Comparison of ENCODE assay signal across 1 cellular context in genomic region chr2:170716851-170717598, GRCh38.
TF ChIP-seq lines count a peak whose summit lies in the region.

No MANE protein-coding gene starts in this region.

TF ChIP-seq in HepG2, 621 proteins besides CTCF, POLR2A, EP300 and RAD21 (continued from another document and continues in another):
- TF ChIP-seq ZNF33A (CRISPR knock-in tag; IDR thresholded peaks at IDR 0.05; ENCODE audit: borderline replicate concordance), result 0 out of 2 replicates have a peak, but pooled peaks have one; percentile 49
- TF ChIP-seq HES4 (CRISPR knock-in tag; IDR thresholded peaks at IDR 0.05; ENCODE audit: borderline replicate concordance), result peak; percentile 83
- 0 out of 2 replicates have a peak, but pooled peaks have one; percentile 50 for TF ChIP-seq JUNB (CRISPR knock-in tag; IDR thresholded peaks at IDR 0.05; ENCODE audit: borderline replicate concordance)
- TF ChIP-seq ZNF235 (CRISPR knock-in tag; IDR thresholded peaks at IDR 0.05; ENCODE audit: borderline replicate concordance), result peak; percentile 37; the same call in 1 of the 2 replicates
- TF ChIP-seq NR2F1 (CRISPR knock-in tag; IDR thresholded peaks at IDR 0.05), result peak in 1 of 2 experiments; percentile 24; a peak in 1 of 4 replicates
- no peak for TF ChIP-seq ZNF549 (CRISPR knock-in tag; IDR thresholded peaks at IDR 0.05)
- 0 out of 2 replicates have a peak, but pooled peaks have one; percentile 17 for TF ChIP-seq TEF (CRISPR knock-in tag; IDR thresholded peaks at IDR 0.05)
- no peak for TF ChIP-seq NFIC (IDR thresholded peaks at IDR 0.05; ENCODE audit: low read length)
- no peak for TF ChIP-seq SNAPC5 (CRISPR knock-in tag; IDR thresholded peaks at IDR 0.05; ENCODE audit: borderline replicate concordance)
- peak; percentile 14; the same call in 1 of the 2 replicates for TF ChIP-seq MLX (CRISPR knock-in tag; IDR thresholded peaks at IDR 0.05)
- no peak for TF ChIP-seq SMYD3 (CRISPR knock-in tag; IDR thresholded peaks at IDR 0.05)
- peak; percentile 47; the same call in 1 of the 2 replicates for TF ChIP-seq SP2 (CRISPR knock-in tag; IDR thresholded peaks at IDR 0.05)
- TF ChIP-seq CCDC6 (CRISPR knock-in tag; IDR thresholded peaks at IDR 0.05), result 0 out of 2 replicates have a peak, but pooled peaks have one; percentile 55
- peak; percentile 87 for TF ChIP-seq ERF (CRISPR knock-in tag; IDR thresholded peaks at IDR 0.05)
- TF ChIP-seq RELA (CRISPR knock-in tag; IDR thresholded peaks at IDR 0.05), result 0 out of 2 replicates have a peak, but pooled peaks have one; percentile 73
- no peak for TF ChIP-seq ZNF510 (CRISPR knock-in tag; IDR thresholded peaks at IDR 0.05; ENCODE audit: low read depth)
- peak; percentile 80; the same call in 1 of the 2 replicates for TF ChIP-seq NFE2L1 (CRISPR knock-in tag; IDR thresholded peaks at IDR 0.05; ENCODE audit: borderline replicate concordance)
- TF ChIP-seq, protein P1, sequence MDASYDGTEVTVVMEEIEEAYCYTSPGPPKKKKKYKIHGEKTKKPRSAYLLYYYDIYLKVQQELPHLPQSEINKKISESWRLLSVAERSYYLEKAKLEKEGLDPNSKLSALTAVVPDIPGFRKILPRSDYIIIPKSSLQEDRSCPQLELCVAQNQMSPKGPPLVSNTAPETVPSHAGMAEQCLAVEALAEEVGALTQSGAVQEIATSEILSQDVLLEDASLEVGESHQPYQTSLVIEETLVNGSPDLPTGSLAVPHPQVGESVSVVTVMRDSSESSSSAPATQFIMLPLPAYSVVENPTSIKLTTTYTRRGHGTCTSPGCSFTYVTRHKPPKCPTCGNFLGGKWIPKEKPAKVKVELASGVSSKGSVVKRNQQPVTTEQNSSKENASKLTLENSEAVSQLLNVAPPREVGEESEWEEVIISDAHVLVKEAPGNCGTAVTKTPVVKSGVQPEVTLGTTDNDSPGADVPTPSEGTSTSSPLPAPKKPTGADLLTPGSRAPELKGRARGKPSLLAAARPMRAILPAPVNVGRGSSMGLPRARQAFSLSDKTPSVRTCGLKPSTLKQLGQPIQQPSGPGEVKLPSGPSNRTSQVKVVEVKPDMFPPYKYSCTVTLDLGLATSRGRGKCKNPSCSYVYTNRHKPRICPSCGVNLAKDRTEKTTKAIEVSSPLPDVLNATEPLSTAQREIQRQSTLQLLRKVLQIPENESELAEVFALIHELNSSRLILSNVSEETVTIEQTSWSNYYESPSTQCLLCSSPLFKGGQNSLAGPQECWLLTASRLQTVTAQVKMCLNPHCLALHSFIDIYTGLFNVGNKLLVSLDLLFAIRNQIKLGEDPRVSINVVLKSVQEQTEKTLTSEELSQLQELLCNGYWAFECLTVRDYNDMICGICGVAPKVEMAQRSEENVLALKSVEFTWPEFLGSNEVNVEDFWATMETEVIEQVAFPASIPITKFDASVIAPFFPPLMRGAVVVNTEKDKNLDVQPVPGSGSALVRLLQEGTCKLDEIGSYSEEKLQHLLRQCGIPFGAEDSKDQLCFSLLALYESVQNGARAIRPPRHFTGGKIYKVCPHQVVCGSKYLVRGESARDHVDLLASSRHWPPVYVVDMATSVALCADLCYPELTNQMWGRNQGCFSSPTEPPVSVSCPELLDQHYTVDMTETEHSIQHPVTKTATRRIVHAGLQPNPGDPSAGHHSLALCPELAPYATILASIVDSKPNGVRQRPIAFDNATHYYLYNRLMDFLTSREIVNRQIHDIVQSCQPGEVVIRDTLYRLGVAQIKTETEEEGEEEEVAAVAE (CRISPR knock-in tag; IDR thresholded peaks at IDR 0.05; ENCODE audit: borderline replicate concordance), result no peak
- TF ChIP-seq, protein P2, sequence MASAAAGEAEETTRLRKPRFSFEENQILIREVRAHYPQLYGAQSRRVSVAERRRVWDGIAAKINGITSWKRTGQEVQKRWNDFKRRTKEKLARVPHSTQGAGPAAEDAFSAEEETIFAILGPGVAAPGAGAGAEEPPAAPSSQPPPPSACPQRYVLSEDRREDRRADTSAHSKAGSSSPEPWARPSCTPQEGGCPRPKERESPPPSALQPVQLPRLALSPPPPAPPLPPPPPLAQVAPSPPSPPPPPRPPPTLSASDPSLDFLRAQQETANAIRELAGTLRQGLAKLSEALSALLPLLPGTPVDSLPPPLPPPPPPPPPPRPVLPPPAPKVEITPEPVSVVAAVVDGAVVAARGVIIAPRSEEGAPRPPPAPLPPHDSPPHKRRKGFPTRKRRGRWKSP (CRISPR knock-in tag; IDR thresholded peaks at IDR 0.05), result no peak; the same call in 1 of the 2 replicates
- TF ChIP-seq ZNF800 (CRISPR knock-in tag; IDR thresholded peaks at IDR 0.05), result peak; percentile 44
- peak; percentile 82; the same call in 1 of the 2 replicates for TF ChIP-seq NFATC3 (CRISPR knock-in tag; IDR thresholded peaks at IDR 0.05)
- TF ChIP-seq, protein P3, sequence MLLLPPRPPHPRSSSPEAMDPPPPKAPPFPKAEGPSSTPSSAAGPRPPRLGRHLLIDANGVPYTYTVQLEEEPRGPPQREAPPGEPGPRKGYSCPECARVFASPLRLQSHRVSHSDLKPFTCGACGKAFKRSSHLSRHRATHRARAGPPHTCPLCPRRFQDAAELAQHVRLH (CRISPR knock-in tag; IDR thresholded peaks at IDR 0.05; ENCODE audit: borderline replicate concordance, low read depth), result peak; percentile 53; the same call in 1 of the 2 replicates
- TF ChIP-seq HOXA5 (CRISPR knock-in tag; IDR thresholded peaks at IDR 0.05), result no peak; the same call in 1 of the 2 replicates
- peak; percentile 91 for TF ChIP-seq XRCC5 (optimal IDR thresholded peaks at IDR 0.05; ENCODE audit: low read length)
- peak; percentile 75 for TF ChIP-seq MED8 (CRISPR knock-in tag; IDR thresholded peaks at IDR 0.05; ENCODE audit: insufficient replicate concordance)
- no peak for TF ChIP-seq ZNF644 (CRISPR knock-in tag; IDR thresholded peaks at IDR 0.05; ENCODE audit: low read depth)
- TF ChIP-seq BHLHE40 (IDR thresholded peaks at IDR 0.05; ENCODE audit: low read length), result peak; percentile 94
- TF ChIP-seq, protein P4, sequence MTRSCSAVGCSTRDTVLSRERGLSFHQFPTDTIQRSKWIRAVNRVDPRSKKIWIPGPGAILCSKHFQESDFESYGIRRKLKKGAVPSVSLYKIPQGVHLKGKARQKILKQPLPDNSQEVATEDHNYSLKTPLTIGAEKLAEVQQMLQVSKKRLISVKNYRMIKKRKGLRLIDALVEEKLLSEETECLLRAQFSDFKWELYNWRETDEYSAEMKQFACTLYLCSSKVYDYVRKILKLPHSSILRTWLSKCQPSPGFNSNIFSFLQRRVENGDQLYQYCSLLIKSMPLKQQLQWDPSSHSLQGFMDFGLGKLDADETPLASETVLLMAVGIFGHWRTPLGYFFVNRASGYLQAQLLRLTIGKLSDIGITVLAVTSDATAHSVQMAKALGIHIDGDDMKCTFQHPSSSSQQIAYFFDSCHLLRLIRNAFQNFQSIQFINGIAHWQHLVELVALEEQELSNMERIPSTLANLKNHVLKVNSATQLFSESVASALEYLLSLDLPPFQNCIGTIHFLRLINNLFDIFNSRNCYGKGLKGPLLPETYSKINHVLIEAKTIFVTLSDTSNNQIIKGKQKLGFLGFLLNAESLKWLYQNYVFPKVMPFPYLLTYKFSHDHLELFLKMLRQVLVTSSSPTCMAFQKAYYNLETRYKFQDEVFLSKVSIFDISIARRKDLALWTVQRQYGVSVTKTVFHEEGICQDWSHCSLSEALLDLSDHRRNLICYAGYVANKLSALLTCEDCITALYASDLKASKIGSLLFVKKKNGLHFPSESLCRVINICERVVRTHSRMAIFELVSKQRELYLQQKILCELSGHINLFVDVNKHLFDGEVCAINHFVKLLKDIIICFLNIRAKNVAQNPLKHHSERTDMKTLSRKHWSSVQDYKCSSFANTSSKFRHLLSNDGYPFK (CRISPR knock-in tag; IDR thresholded peaks at IDR 0.05; ENCODE audit: borderline replicate concordance), result peak; percentile 75
- no peak; the same call in 1 of the 2 replicates for TF ChIP-seq ELF1 (CRISPR knock-in tag; IDR thresholded peaks at IDR 0.05)
- no peak for TF ChIP-seq ATF1 (CRISPR knock-in tag; IDR thresholded peaks at IDR 0.05)
- TF ChIP-seq KLF9 (CRISPR knock-in tag; IDR thresholded peaks at IDR 0.05; ENCODE audit: low read depth), result no peak; the same call in 1 of the 2 replicates
- no peak for TF ChIP-seq ZNF569 (CRISPR knock-in tag; IDR thresholded peaks at IDR 0.05; ENCODE audit: borderline replicate concordance)
- no peak for TF ChIP-seq ZFP1 (CRISPR knock-in tag; IDR thresholded peaks at IDR 0.05)
- TF ChIP-seq SP140L (CRISPR knock-in tag; IDR thresholded peaks at IDR 0.05; ENCODE audit: borderline replicate concordance), result 0 out of 2 replicates have a peak, but pooled peaks have one; percentile 22
- no peak for TF ChIP-seq POLR2AphosphoS2 (IDR thresholded peaks at IDR 0.05; ENCODE audit: low read depth, low read length)
- TF ChIP-seq ZNF512B (CRISPR knock-in tag; IDR thresholded peaks at IDR 0.05; ENCODE audit: borderline replicate concordance), result peak; percentile 85
- no peak for TF ChIP-seq ATRX (CRISPR knock-in tag; IDR thresholded peaks at IDR 0.05; ENCODE audit: borderline replicate concordance)
- TF ChIP-seq HMGXB4 (CRISPR knock-in tag; IDR thresholded peaks at IDR 0.05; ENCODE audit: borderline replicate concordance in 1 of 2, low read depth in 1 of 2), result peak; percentile 94 to 95
- TF ChIP-seq IRF2 (CRISPR knock-in tag; IDR thresholded peaks at IDR 0.05), result peak; percentile 72; the same call in 1 of the 2 replicates
- peak; percentile 74; the same call in 1 of the 2 replicates for TF ChIP-seq ZNF737 (CRISPR knock-in tag; IDR thresholded peaks at IDR 0.05; ENCODE audit: borderline replicate concordance)
- TF ChIP-seq KAT2B (IDR thresholded peaks at IDR 0.05; ENCODE audit: borderline replicate concordance, low read depth, low read length), result no peak
- TF ChIP-seq, protein P5, sequence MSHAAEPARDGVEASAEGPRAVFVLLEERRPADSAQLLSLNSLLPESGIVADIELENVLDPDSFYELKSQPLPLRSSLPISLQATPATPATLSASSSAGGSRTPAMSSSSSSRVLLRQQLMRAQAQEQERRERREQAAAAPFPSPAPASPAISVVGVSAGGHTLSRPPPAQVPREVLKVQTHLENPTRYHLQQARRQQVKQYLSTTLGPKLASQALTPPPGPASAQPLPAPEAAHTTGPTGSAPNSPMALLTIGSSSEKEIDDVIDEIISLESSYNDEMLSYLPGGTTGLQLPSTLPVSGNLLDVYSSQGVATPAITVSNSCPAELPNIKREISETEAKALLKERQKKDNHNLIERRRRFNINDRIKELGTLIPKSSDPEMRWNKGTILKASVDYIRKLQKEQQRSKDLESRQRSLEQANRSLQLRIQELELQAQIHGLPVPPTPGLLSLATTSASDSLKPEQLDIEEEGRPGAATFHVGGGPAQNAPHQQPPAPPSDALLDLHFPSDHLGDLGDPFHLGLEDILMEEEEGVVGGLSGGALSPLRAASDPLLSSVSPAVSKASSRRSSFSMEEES (CRISPR knock-in tag; IDR thresholded peaks at IDR 0.05), result peak; percentile 36; the same call in 1 of the 2 replicates
- TF ChIP-seq SMAD9 (CRISPR knock-in tag; IDR thresholded peaks at IDR 0.05), result peak; percentile 96
